In genomic region chr18:57906852-57907251, GRCh38 we compare ENCODE assay signal across 14 cellular contexts.
DNase-seq lines count a peak whose midpoint lies in the region; ATAC-seq, FAIRE-seq and TF ChIP-seq lines count a peak whose summit lies in the region.
"Had no signal": no experiment of that assay in that cellular context is flagged by ENCODE, and none has a peak within 500 bp of the region (broad histone marks: within the 10 kb centered on the region; RNA-seq: fewer than 3 reads in every experiment).

No MANE protein-coding gene starts in this region.

- H2AK5ac ChIP-seq in H1 (ENCODE audit: low read depth, low read length): no peak overlapping the region

- H2BK15ac ChIP-seq in H1 (ENCODE audit: low read length): no peak overlapping the region

- H2BK12ac ChIP-seq in H1 (ENCODE audit: low read depth, low read length): no peak overlapping the region

- CTCF ChIA-PET in H1 (lab: Charles Lee; ENCODE audit: partially characterized antibody): interaction anchor here (0.8 to 4.0 kb wide), 18 partner anchors 8 to 265 kb away, joined by 3 to 17 read pairs (median 4); no protein-coding TSS in a partner anchor

- ATAC-seq in HG02970 (IDR thresholded peaks at IDR 0.05; ENCODE audit: low FRiP score, unreplicated experiment): no peak
- no peak for ATAC-seq in natural killer cell
- ATAC-seq: Right ventricle myocardium inferior had no signal

- H3K79me2 ChIP-seq in H1 (ENCODE audit: control insufficient read depth in 1 of 2, insufficient read depth in 2 of 2, low read length in 2 of 2): no peaks in the 10 kb centered on the region

- H3K4me1 ChIP-seq in H1 (replicated peaks in 1 of 4; ENCODE audit: control insufficient read depth in 3 of 4, insufficient read depth in 4 of 4, low read length in 3 of 4): peaks cover 0 to 4% (median 0%) of the 10 kb centered on the region in 4 experiments; a peak in 2 of 7 replicates

- H3K9me3 Mint-ChIP-seq in osteocyte (ENCODE audit: unreplicated experiment) (no peaks in the 10 kb centered on the region), natural killer cell (no peaks in the 10 kb centered on the region)

- H2BK120ac ChIP-seq in H1 (replicated peaks; ENCODE audit: low read depth, low read length): no peak overlapping the region

- H4K8ac ChIP-seq in H1 (ENCODE audit: extremely low read depth, insufficient read depth, low read length): no peak overlapping the region

- POLR2A ChIA-PET in H1 (lab: Charles Lee; ENCODE audit: partially characterized antibody): no interaction called here

- WGBS in H1 (ENCODE audit: extremely low coverage in 1 of 2, insufficient coverage in 1 of 2, insufficient read length in 1 of 2, insufficient replicate concordance in 2 of 2, low coverage in 1 of 2, low lambda C conversion rate in 2 of 2, missing lambda C conversion rate in 1 of 2), 2 experiments: 78% methylated on average over 5 of the region's 5 CpGs; no CpG with 5 or more reads in 1 of the 2 experiments

- H4K91ac ChIP-seq in H1 (replicated peaks; ENCODE audit: insufficient read length, low read length): no peak overlapping the region

- no peak overlapping the region for H3K23ac ChIP-seq in H1 (ENCODE audit: insufficient read length)

- H2AFZ ChIP-seq in H1 (ENCODE audit: low read length): peak overlapping the region; percentile 1; the same call in 1 of the 2 replicates

- H3K56ac ChIP-seq in H1 (replicated peaks; ENCODE audit: insufficient read length, low read depth, low read length): no peak overlapping the region

- no peaks in the 10 kb centered on the region for H3K36me3 ChIP-seq in H1 (ENCODE audit: control insufficient read depth in 2 of 4, insufficient read depth in 4 of 4, low read length in 3 of 4)

- H3K27ac Mint-ChIP-seq in osteocyte (ENCODE audit: unreplicated experiment) (no peak overlapping the region), natural killer cell (no peak overlapping the region)

- DNase-seq in NCI-H2171 treated with DMSO at 0.1 percent for 48 hours (lab: John Stamatoyannopoulos, UW) (peak; percentile 9), NCI-H2171 (lab: John Stamatoyannopoulos, UW) (no peak), NCI-H69 (lab: John Stamatoyannopoulos, UW) (peak; percentile 79), H1 (ENCODE audit: low read depth in 1 of 2, low spot score in 2 of 2) (peak in 1 of 2 experiments; percentile 53), osteocyte (ENCODE audit: extremely low spot score, unreplicated experiment) (no peak), natural killer cell (no peak), CD1c-positive myeloid dendritic cell (ENCODE audit: extremely low spot score) (no peak)
- DNase-seq: activated CD8-positive, alpha-beta memory T cell treated with anti-CD3 and anti-CD28 coated beads for 24 hours; activated naive CD4-positive, alpha-beta T cell; DMS79 treated with DMSO at 0.1 percent for 48 hours; posterior cingulate gyrus; stimulated activated CD8-positive, alpha-beta memory T cell treated with anti-CD3 and anti-CD28 coated beads, Interleukin-4, amount 100 ng/mL, for 48 hours had no signal

- H2BK5ac ChIP-seq in H1 (ENCODE audit: low read depth, low read length): no peak overlapping the region

- H3K36me3 Mint-ChIP-seq in osteocyte (ENCODE audit: unreplicated experiment): no peaks in the 10 kb centered on the region
- H3K36me3 Mint-ChIP-seq in natural killer cell: no peaks in the 10 kb centered on the region

- no peak overlapping the region for H3K27ac ChIP-seq in H1 (ENCODE audit: low read depth, low read length)

- no peak for FAIRE-seq in H1 (lab: Jason Lieb, UNC)

- peaks cover 22% of the 10 kb centered on the region for H3K27me3 Mint-ChIP-seq in osteocyte (ENCODE audit: unreplicated experiment)
- peaks cover 12 to 14% of the 10 kb centered on the region in 2 donors for H3K27me3 Mint-ChIP-seq in natural killer cell (ENCODE audit: low read depth in 2 of 2)

- no peaks in the 10 kb centered on the region for H3K79me1 ChIP-seq in H1 (ENCODE audit: low read depth, low read length)

- TF ChIP-seq CTCF in H1 (IDR thresholded peaks at IDR 0.05; ENCODE audit: control extremely low read depth in 1 of 3, insufficient read depth in 1 of 3, low read depth in 1 of 3, low read length in 3 of 3): peak; percentile 42 to 61 (median 50); a peak in 3 of 4 replicates
- peak; percentile 20 for TF ChIP-seq CTCF in osteocyte (IDR thresholded peaks at IDR 0.05)
- TF ChIP-seq CTCF in natural killer cell (IDR thresholded peaks at IDR 0.05): no peak

- no peak overlapping the region for H3K14ac ChIP-seq in H1 (ENCODE audit: insufficient read length)

- H3K23me2 ChIP-seq in H1 (ENCODE audit: low read depth, low read length): no peaks in the 10 kb centered on the region

- no peak for TF ChIP-seq POLR2A in H1 (IDR thresholded peaks at IDR 0.05; ENCODE audit: control extremely low read depth in 1 of 2, low read depth in 2 of 2, low read length in 2 of 2)

- no peak overlapping the region for H3K18ac ChIP-seq in H1 (ENCODE audit: extremely low read depth, low read length)

- H4K20me1 ChIP-seq in H1 (replicated peaks in 1 of 2; ENCODE audit: control insufficient read depth in 1 of 2, insufficient read depth in 2 of 2, low read length in 2 of 2): no peaks in the 10 kb centered on the region

- H3K4me1 Mint-ChIP-seq in osteocyte (ENCODE audit: unreplicated experiment): peaks cover 16% of the 10 kb centered on the region
- H3K4me1 Mint-ChIP-seq in natural killer cell: no peaks in the 10 kb centered on the region

- H4K5ac ChIP-seq in H1 (ENCODE audit: insufficient read length, low read depth, low read length): no peak overlapping the region

- no peak overlapping the region for H3K4me3 ChIP-seq in H1 (ENCODE audit: extremely low read depth in 1 of 4, insufficient read depth in 2 of 4, low read depth in 3 of 4, low read length in 4 of 4)

- TF ChIP-seq EP300 in H1 (IDR thresholded peaks at IDR 0.05; ENCODE audit: borderline replicate concordance in 1 of 2, low read depth in 2 of 2, low read length in 2 of 2): no peak

- no peaks in the 10 kb centered on the region for H3K27me3 ChIP-seq in H1 (replicated peaks in 1 of 4; ENCODE audit: control insufficient read depth in 3 of 4, extremely low read depth in 1 of 4, insufficient read depth in 3 of 4, low read length in 3 of 4)

- no peak overlapping the region for H3K4me2 ChIP-seq in H1 (ENCODE audit: insufficient read depth in 1 of 2, low read depth in 2 of 2, low read length in 2 of 2)

- H3K4ac ChIP-seq in H1 (replicated peaks; ENCODE audit: insufficient read length, low read depth, low read length): no peak overlapping the region

- H3K9me3 ChIP-seq in H1 (ENCODE audit: insufficient read depth in 2 of 2, low read depth in 1 of 2, low read length in 1 of 2): no peaks in the 10 kb centered on the region

- H3K4me3 Mint-ChIP-seq in osteocyte (ENCODE audit: unreplicated experiment) (no peak overlapping the region), natural killer cell (no peak overlapping the region)

- intact Hi-C loops in natural killer cell (cut with micrococcal nuclease): no loop called here

- 0 out of 2 replicates have a peak overlapping the region, but pooled peaks have one; percentile 40 for H2BK20ac ChIP-seq in H1 (ENCODE audit: low read length)

- peak; percentile 27 to 42; a peak in 3 of 4 replicates for TF ChIP-seq RAD21 in H1 (IDR thresholded peaks at IDR 0.05 in 1 of 2, conservative IDR thresholded peaks at IDR 0.05 in 1 of 2; ENCODE audit: low read depth in 2 of 2, low read length in 2 of 2)

- H3K9ac ChIP-seq in H1 (replicated peaks in 1 of 4; ENCODE audit: extremely low read depth in 1 of 4, low read depth in 3 of 4, low read length in 3 of 4): no peak overlapping the region

TF ChIP-seq in H1, 55 proteins besides CTCF, POLR2A, EP300 and RAD21:
- TF ChIP-seq CHD1 (IDR thresholded peaks at IDR 0.05; ENCODE audit: low read depth, low read length) (no peak), TBP (IDR thresholded peaks at IDR 0.05; ENCODE audit: low read depth, low read length) (no peak), TEAD4 (IDR thresholded peaks at IDR 0.05; ENCODE audit: low read depth, low read length) (no peak)

Comparison
In these comparisons a context has a peak if more than half of its experiments do, and no peak if none do; other contexts are left out.
1. DNase-seq: peak in NCI-H2171 treated with DMSO at 0.1 percent for 48 hours (single experiment) and NCI-H69 (single experiment); none in NCI-H2171 (single experiment), osteocyte (single experiment), natural killer cell (single experiment) and CD1c-positive myeloid dendritic cell (single experiment).